17 cellular contexts compared by ENCODE assay signal in genomic region chr13:23349127-23349897, GRCh38.
DNase-seq lines count a peak whose midpoint lies in the region; ATAC-seq and TF ChIP-seq lines count a peak whose summit lies in the region.
"Had no signal": no experiment of that assay in that cellular context is flagged by ENCODE, and none has a peak within 500 bp of the region (broad histone marks: within the 10 kb centered on the region; RNA-seq: fewer than 3 reads in every experiment).

No MANE protein-coding gene starts in this region.

- POLR2A ChIA-PET in SK-N-SH (lab: Yijun Ruan, JAX), result no interaction called here

- intact Hi-C loops in Right ventricle myocardium superior (cut with DNase I), result no loop called here
- intact Hi-C loops in cardiac septum (cut with DNase I), result no loop called here
- intact Hi-C loops in ascending aorta (cut with DNase I), result no loop called here
- intact Hi-C loops in aorta (cut with DNase I), result no loop called here

- H3K4me2 ChIP-seq in SK-N-SH, result no peak overlapping the region

- TF ChIP-seq CTCF in ascending aorta (IDR thresholded peaks at IDR 0.05) (no peak), foreskin fibroblast (IDR thresholded peaks at IDR 0.05; ENCODE audit: low read depth, low read length) (no peak), SK-N-SH (IDR thresholded peaks at IDR 0.05) (no peak)

- no peak for TF ChIP-seq EP300 in SK-N-SH (IDR thresholded peaks at IDR 0.05; ENCODE audit: borderline replicate concordance in 1 of 2, low read depth in 1 of 2, low read length in 1 of 2)

- peaks cover 69% of the 10 kb centered on the region for H4K20me1 ChIP-seq in SK-N-SH (ENCODE audit: insufficient read depth)

- no peak for DNase-seq in Right ventricle myocardium superior
- no peak for DNase-seq in cardiac septum (ENCODE audit: low spot score)
- no peak for DNase-seq in ascending aorta (ENCODE audit: low spot score in 2 of 2)
- peak; percentile 55 to 77 for DNase-seq in foreskin fibroblast
- no peak for DNase-seq in aorta
- no peak for DNase-seq in SK-N-SH
- no peak for DNase-seq in NCI-H1417 treated with DMSO at 0.1 percent for 48 hours (lab: John Stamatoyannopoulos, UW)
- DNase-seq: activated naive CD8-positive, alpha-beta T cell treated with anti-CD3 and anti-CD28 coated beads, Interleukin-2, amount 50 U/mL, for 24 hours; effector memory CD4-positive, alpha-beta T cell; lower lobe of right lung; NCI-H1694; stimulated activated CD4-positive, alpha-beta T cell treated with anti-CD3 and anti-CD28 coated beads, Interleukin-12 subunit alpha, Interleukin-12 subunit beta, amount 100 ng/mL, for 4 hours; upper lobe of left lung; WERI-Rb-1 had no signal

- H3K27ac ChIP-seq in ascending aorta (peak overlapping the region; percentile 13 to 43), aorta (ENCODE audit: low read depth in 1 of 2, low read length in 2 of 2) (no peak overlapping the region), SK-N-SH (ENCODE audit: low read depth in 2 of 2, low read length in 1 of 2) (peak overlapping the region in 1 of 2 experiments; percentile 19; a peak in 2 of 4 replicates)
- H3K27ac ChIP-seq: lower lobe of right lung, upper lobe of left lung, WERI-Rb-1 had no signal

- H3K79me2 ChIP-seq in SK-N-SH (ENCODE audit: insufficient read depth), result peaks cover 100% of the 10 kb centered on the region

- TF ChIP-seq RAD21 in SK-N-SH (IDR thresholded peaks at IDR 0.05; ENCODE audit: low read length), result no peak

- H3F3A ChIP-seq in SK-N-SH (replicated peaks; ENCODE audit: insufficient read depth), result peaks cover 34% of the 10 kb centered on the region

- H3K9me3 ChIP-seq in ascending aorta (no peaks in the 10 kb centered on the region), aorta (ENCODE audit: control insufficient read depth, low read length) (no peaks in the 10 kb centered on the region), SK-N-SH (no peaks in the 10 kb centered on the region)
- H3K9me3 ChIP-seq: lower lobe of right lung, upper lobe of left lung had no signal

- no peak overlapping the region for H3K4me3 ChIP-seq in ascending aorta
- H3K4me3 ChIP-seq in foreskin fibroblast (ENCODE audit: low read depth in 1 of 2, low read length in 2 of 2), result no peak overlapping the region
- no peak overlapping the region for H3K4me3 ChIP-seq in aorta (ENCODE audit: low read length in 2 of 2)
- H3K4me3 ChIP-seq in SK-N-SH (ENCODE audit: low read depth in 2 of 2, low read length in 1 of 2), result no peak overlapping the region
- H3K4me3 ChIP-seq: lower lobe of right lung, upper lobe of left lung had no signal

- CTCF ChIA-PET in SK-N-SH (lab: Yijun Ruan, JAX), result interaction anchor here (1.6 kb wide), 1 partner anchor 13 kb away, joined by 4 read pairs; no protein-coding TSS in a partner anchor

- WGBS in aorta, 2 donors, result 96% methylated on average over 5 of the region's 5 CpGs
- WGBS in SK-N-SH (ENCODE audit: low lambda C conversion rate), result 99% methylated on average over 5 of the region's 5 CpGs

- H3K36me3 ChIP-seq in ascending aorta, result peaks cover 27 to 85% of the 10 kb centered on the region in 2 donors
- H3K36me3 ChIP-seq in aorta (ENCODE audit: control insufficient read depth in 1 of 2, insufficient read depth in 2 of 2, low read length in 1 of 2), result peaks cover 2 to 12% of the 10 kb centered on the region in 2 donors
- peaks cover 61 to 92% of the 10 kb centered on the region in 2 experiments for H3K36me3 ChIP-seq in SK-N-SH (replicated peaks in 1 of 2; ENCODE audit: control insufficient read depth in 1 of 2, insufficient read depth in 2 of 2, low read length in 1 of 2)

- H3K4me1 ChIP-seq in ascending aorta (peaks cover 0 to 8% of the 10 kb centered on the region in 2 donors), aorta (ENCODE audit: control insufficient read depth in 1 of 2, insufficient read depth in 2 of 2, low read length in 2 of 2) (peaks cover 6 to 13% of the 10 kb centered on the region in 2 donors), SK-N-SH (ENCODE audit: control insufficient read depth in 1 of 2, insufficient read depth in 2 of 2, low read depth in 1 of 2, low read length in 1 of 2) (peaks cover 0 to 9% of the 10 kb centered on the region in 2 experiments; a peak in 2 of 4 replicates)
- H3K4me1 ChIP-seq: lower lobe of right lung had no signal

- no peak overlapping the region for H2AFZ ChIP-seq in SK-N-SH (ENCODE audit: low read depth)

- H3K27me3 ChIP-seq in ascending aorta (no peaks in the 10 kb centered on the region), aorta (ENCODE audit: control insufficient read depth in 1 of 2, insufficient read depth in 2 of 2, low read length in 1 of 2) (no peaks in the 10 kb centered on the region), SK-N-SH (ENCODE audit: insufficient read depth) (no peaks in the 10 kb centered on the region)
- H3K27me3 ChIP-seq: upper lobe of left lung had no signal

- H3K9ac ChIP-seq in SK-N-SH, result no peak overlapping the region

- no peaks in the 10 kb centered on the region for H3K9me2 ChIP-seq in SK-N-SH

- ATAC-seq in Right ventricle myocardium superior (ENCODE audit: poor library complexity) (peak; percentile 43), aorta (ENCODE audit: low FRiP score) (peak; percentile 75), HG03432 (IDR thresholded peaks at IDR 0.05; ENCODE audit: unreplicated experiment) (no peak)
- ATAC-seq: activated naive CD8-positive, alpha-beta T cell treated with anti-CD3 and anti-CD28 coated beads, Interleukin-2, amount 50 U/mL, for 24 hours; activated T-helper 17 cell treated with anti-CD3 and anti-CD28 coated beads, Interleukin-2, amount 50 U/mL, for 72 hours; lower lobe of right lung; stimulated activated memory B cell treated with anti-CD40 and anti-IgM and Interleukin-4, amounts not matched to agents 10 μg/mL and 1 μg/mL and 100 μg/mL, for 72 hours had no signal

TF ChIP-seq in SK-N-SH, 30 proteins besides CTCF, POLR2A, EP300 and RAD21:
- no peak for TF ChIP-seq GATA2 (CRISPR knock-in tag; IDR thresholded peaks at IDR 0.05)
- TF ChIP-seq CHD2 (IDR thresholded peaks at IDR 0.05; ENCODE audit: low read length, partially characterized antibody), result no peak
- TF ChIP-seq, protein P1, sequence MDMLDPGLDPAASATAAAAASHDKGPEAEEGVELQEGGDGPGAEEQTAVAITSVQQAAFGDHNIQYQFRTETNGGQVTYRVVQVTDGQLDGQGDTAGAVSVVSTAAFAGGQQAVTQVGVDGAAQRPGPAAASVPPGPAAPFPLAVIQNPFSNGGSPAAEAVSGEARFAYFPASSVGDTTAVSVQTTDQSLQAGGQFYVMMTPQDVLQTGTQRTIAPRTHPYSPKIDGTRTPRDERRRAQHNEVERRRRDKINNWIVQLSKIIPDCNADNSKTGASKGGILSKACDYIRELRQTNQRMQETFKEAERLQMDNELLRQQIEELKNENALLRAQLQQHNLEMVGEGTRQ (IDR thresholded peaks at IDR 0.05; ENCODE audit: borderline replicate concordance, low read depth, low read length), result no peak
- no peak for TF ChIP-seq ELF1 (IDR thresholded peaks at IDR 0.05)
- no peak for TF ChIP-seq NFIC (IDR thresholded peaks at IDR 0.05; ENCODE audit: borderline replicate concordance)
- TF ChIP-seq FOSL2 (IDR thresholded peaks at IDR 0.05; ENCODE audit: borderline replicate concordance, low read depth), result no peak
- TF ChIP-seq SIN3A (IDR thresholded peaks at IDR 0.05; ENCODE audit: borderline replicate concordance, low read depth, low read length), result no peak
- no peak for TF ChIP-seq SMC3 (IDR thresholded peaks at IDR 0.05; ENCODE audit: low read depth, low read length)
- no peak for TF ChIP-seq TEAD4 (IDR thresholded peaks at IDR 0.05; ENCODE audit: borderline replicate concordance, insufficient read depth)
- no peak for TF ChIP-seq RFX5 (IDR thresholded peaks at IDR 0.05; ENCODE audit: low read length)
- no peak for TF ChIP-seq TCF12 (IDR thresholded peaks at IDR 0.05)
- TF ChIP-seq POLR2AphosphoS5 (IDR thresholded peaks at IDR 0.05; ENCODE audit: low read depth, low read length), result no peak
- TF ChIP-seq MXI1 (IDR thresholded peaks at IDR 0.05; ENCODE audit: low read depth, low read length), result no peak
- no peak for TF ChIP-seq PBX3 (IDR thresholded peaks at IDR 0.05)
- no peak for TF ChIP-seq TAF1 (IDR thresholded peaks at IDR 0.05; ENCODE audit: borderline replicate concordance, low read depth, low read length)
- TF ChIP-seq FOXM1 (IDR thresholded peaks at IDR 0.05; ENCODE audit: low read depth), result no peak

Comparison
In these comparisons a context has a peak if more than half of its experiments do, and no peak if none do; other contexts are left out.
1. DNase-seq: peak in foreskin fibroblast (2 of 2); none in Right ventricle myocardium superior (single experiment), cardiac septum (single experiment), ascending aorta (0 of 2), aorta (0 of 2), SK-N-SH (single experiment) and NCI-H1417 treated with DMSO at 0.1 percent for 48 hours (single experiment).
2. H3K27ac ChIP-seq: peak in ascending aorta (2 of 2); none in aorta (0 of 2).